Comparison of ENCODE assay signal across 27 cellular contexts in genomic region chr6:114934079-114934478, GRCh38.
"Had no signal": no experiment of that assay in that cellular context is flagged by ENCODE, and none has a peak within 500 bp of the region (broad histone marks: within the 10 kb centered on the region; RNA-seq: fewer than 3 reads in every experiment).

No MANE protein-coding gene starts in this region.

- H3K36me3 ChIP-seq: colonic mucosa, esophagus squamous epithelium, gastrocnemius medialis, heart right ventricle, left lung, lower lobe of right lung had no signal

- H3K9me3 ChIP-seq: colonic mucosa, esophagus squamous epithelium, gastrocnemius medialis, lower lobe of right lung had no signal

- H3K4me1 ChIP-seq: colonic mucosa, esophagus squamous epithelium, gastrocnemius medialis, heart right ventricle, left lung, lower lobe of right lung had no signal

- H3K27ac ChIP-seq: colonic mucosa, epithelial cell of prostate, esophagus squamous epithelium, gastrocnemius medialis, heart right ventricle, left lung, lower lobe of right lung had no signal

- DNase-seq: colonic mucosa; cortex of kidney; effector CD8-positive, alpha-beta T cell; effector memory CD8-positive, alpha-beta T cell; endodermal cell; erythroblast; esophagus squamous epithelium; foreskin fibroblast; foreskin melanocyte; gastrocnemius medialis; glutamatergic neuron; head of caudate nucleus; heart right ventricle; hippocampal formation; immature natural killer cell; islet precursor cell; kidney glomerular epithelial cell; left colon; left ventricle myocardium superior; mesenchymal stem cell; midbrain had no signal

- ATAC-seq: effector memory CD8-positive, alpha-beta T cell; esophagus mucosa; gastrocnemius medialis; heart right ventricle; left colon; left lung; left ventricle myocardium superior had no signal

- H3K27me3 ChIP-seq: colonic mucosa, esophagus squamous epithelium, gastrocnemius medialis, heart right ventricle, left lung had no signal

- FAIRE-seq: endometrium, kidney had no signal

- H3K4me3 ChIP-seq: colonic mucosa, esophagus squamous epithelium, gastrocnemius medialis, heart right ventricle, left lung, lower lobe of right lung had no signal
